14 cellular contexts compared by ENCODE assay signal in genomic region chr4:6845574-6845973, GRCh38.
DNase-seq lines count a peak whose midpoint lies in the region; ATAC-seq and TF ChIP-seq lines count a peak whose summit lies in the region.
"Had no signal": no experiment of that assay in that cellular context is flagged by ENCODE, and none has a peak within 500 bp of the region (broad histone marks: within the 10 kb centered on the region; RNA-seq: fewer than 3 reads in every experiment).

No MANE protein-coding gene starts in this region.

- POLR2A ChIA-PET in WTC11 (lab: Charles Lee): interaction anchor here (0.7 to 1.2 kb wide), 3 partner anchors 20 to 223 kb away, joined by 3 to 8 read pairs (median 3); partner anchors contain the start of gene GRPEL1
- POLR2A ChIA-PET in activated CD4-positive, alpha-beta T cell treated with anti-CD3 and anti-CD28 coated beads, Interleukin-2, amount 10 ng/mL, durations not matched to agents 7 days and 5 days (lab: Charles Lee): interaction anchor here (0.7 kb wide), 1 partner anchor 72 kb away, joined by 3 read pairs; no protein-coding TSS in a partner anchor

- H3K4me1 Mint-ChIP-seq in WTC11 (peaks cover 50% of the 10 kb centered on the region), nephron progenitor cell (peaks cover under 1% of the 10 kb centered on the region)
- H3K4me1 Mint-ChIP-seq in activated CD4-positive, alpha-beta T cell treated with anti-CD3 and anti-CD28 coated beads, Interleukin-2, amount 10 ng/mL, durations not matched to agents 7 days and 5 days: peaks cover 5% of the 10 kb centered on the region
- H3K4me1 Mint-ChIP-seq: B cell had no signal

- H3K4me3 Mint-ChIP-seq in WTC11 (no peak overlapping the region), nephron progenitor cell (no peak overlapping the region)
- no peak overlapping the region for H3K4me3 Mint-ChIP-seq in activated CD4-positive, alpha-beta T cell treated with anti-CD3 and anti-CD28 coated beads, Interleukin-2, amount 10 ng/mL, durations not matched to agents 7 days and 5 days
- H3K4me3 Mint-ChIP-seq: B cell; CD8-positive, alpha-beta T cell had no signal

- H3K36me3 Mint-ChIP-seq in WTC11: peaks cover 21% of the 10 kb centered on the region
- H3K36me3 Mint-ChIP-seq in nephron progenitor cell (ENCODE audit: low read depth): peaks cover 74% of the 10 kb centered on the region
- peaks cover 33% of the 10 kb centered on the region for H3K36me3 Mint-ChIP-seq in activated CD4-positive, alpha-beta T cell treated with anti-CD3 and anti-CD28 coated beads, Interleukin-2, amount 10 ng/mL, durations not matched to agents 7 days and 5 days (ENCODE audit: low read depth)

- no peak overlapping the region for H3K4me3 ChIP-seq in gastrocnemius medialis
- H3K4me3 ChIP-seq: BLaER1 treated with 17β-estradiol and CSF1 and Interleukin-3, amounts not matched to agents 10 nM and 100 nM had no signal

- H3K27ac ChIP-seq in gastrocnemius medialis: peak overlapping the region; percentile 55 to 71 (median 63)
- H3K27ac ChIP-seq: BLaER1 treated with 17β-estradiol and CSF1 and Interleukin-3, amounts not matched to agents 10 nM and 100 nM had no signal

- H3K4me1 ChIP-seq in gastrocnemius medialis: peaks cover 36 to 44% of the 10 kb centered on the region in 2 donors

- DNase-seq in WTC11 (ENCODE audit: low spot score) (no peak), nephron progenitor cell (no peak), gastrocnemius medialis (no peak), hepatic stellate cell (ENCODE audit: low spot score) (no peak), SHP77 (lab: John Stamatoyannopoulos, UW) (no peak)
- no peak for DNase-seq in activated CD4-positive, alpha-beta T cell treated with anti-CD3 and anti-CD28 coated beads, Interleukin-2, amount 10 ng/mL, durations not matched to agents 7 days and 5 days
- DNase-seq: Calu3; CD8-positive, alpha-beta T cell; DMS53; DND-41; EL; H9 had no signal

- H3K27ac Mint-ChIP-seq in WTC11: 0 out of 2 replicates have a peak overlapping the region, but pooled peaks have one; percentile 14
- peak overlapping the region; percentile 47 for H3K27ac Mint-ChIP-seq in nephron progenitor cell
- H3K27ac Mint-ChIP-seq in activated CD4-positive, alpha-beta T cell treated with anti-CD3 and anti-CD28 coated beads, Interleukin-2, amount 10 ng/mL, durations not matched to agents 7 days and 5 days: no peak overlapping the region
- H3K27ac Mint-ChIP-seq: B cell; CD8-positive, alpha-beta T cell had no signal

- intact Hi-C loops in gastrocnemius medialis (cut with DNase I; ENCODE audit: low total_unique reads): no loop called here

- in situ Hi-C loops in gastrocnemius medialis (cut with MboI; ENCODE audit: low sequenced_read_pairs in 4 of 4): no loop called here

- CTCF ChIA-PET in WTC11 (lab: Charles Lee): interaction anchor here (2.0 kb wide), 1 partner anchor 28 kb away, joined by 9 read pairs; no protein-coding TSS in a partner anchor
- CTCF ChIA-PET in activated CD4-positive, alpha-beta T cell treated with anti-CD3 and anti-CD28 coated beads, Interleukin-2, amount 10 ng/mL, durations not matched to agents 7 days and 5 days (lab: Charles Lee): interaction anchor here (0.8 to 1.7 kb wide), 2 partner anchors 17 to 28 kb away, joined by 3 to 4 read pairs; no protein-coding TSS in a partner anchor

- no peak for TF ChIP-seq CTCF in WTC11 (IDR thresholded peaks at IDR 0.05)
- TF ChIP-seq CTCF in nephron progenitor cell (IDR thresholded peaks at IDR 0.05): no peak
- TF ChIP-seq CTCF in gastrocnemius medialis (IDR thresholded peaks at IDR 0.05 in 4 of 5, conservative IDR thresholded peaks at IDR 0.05 in 1 of 5): no peak

- no peak for ATAC-seq in WTC11
- peak in 1 of 2 donors; percentile 51 for ATAC-seq in gastrocnemius medialis
- ATAC-seq: CD8-positive, alpha-beta T cell had no signal

- no peaks in the 10 kb centered on the region; the same call in 1 of the 2 replicates for H3K9me3 Mint-ChIP-seq in WTC11
- H3K9me3 Mint-ChIP-seq in nephron progenitor cell: peaks cover 4% of the 10 kb centered on the region
- peaks cover 8% of the 10 kb centered on the region for H3K9me3 Mint-ChIP-seq in activated CD4-positive, alpha-beta T cell treated with anti-CD3 and anti-CD28 coated beads, Interleukin-2, amount 10 ng/mL, durations not matched to agents 7 days and 5 days
- H3K9me3 Mint-ChIP-seq: CD8-positive, alpha-beta T cell; H9 had no signal

- no peak for TF ChIP-seq POLR2A in gastrocnemius medialis (IDR thresholded peaks at IDR 0.05)

- H3K36me3 ChIP-seq in gastrocnemius medialis: no peaks in the 10 kb centered on the region

- no peaks in the 10 kb centered on the region for H3K27me3 Mint-ChIP-seq in WTC11 (ENCODE audit: low read depth)
- peaks cover under 1% of the 10 kb centered on the region for H3K27me3 Mint-ChIP-seq in nephron progenitor cell (ENCODE audit: low read depth, poor library complexity)
- H3K27me3 Mint-ChIP-seq in activated CD4-positive, alpha-beta T cell treated with anti-CD3 and anti-CD28 coated beads, Interleukin-2, amount 10 ng/mL, durations not matched to agents 7 days and 5 days: no peaks in the 10 kb centered on the region
- H3K27me3 Mint-ChIP-seq: B cell had no signal

- H3K27me3 ChIP-seq in gastrocnemius medialis: no peaks in the 10 kb centered on the region
- H3K27me3 ChIP-seq: BLaER1 treated with 17β-estradiol and CSF1 and Interleukin-3, amounts not matched to agents 10 nM and 100 nM had no signal

- no peaks in the 10 kb centered on the region for H3K9me3 ChIP-seq in gastrocnemius medialis

TF ChIP-seq in WTC11, 78 proteins besides CTCF, POLR2A, EP300 and RAD21 (continues in another document):
- TF ChIP-seq SP1 (CRISPR knock-in tag; conservative IDR thresholded peaks at IDR 0.05): no peak
- no peak for TF ChIP-seq KAT7 (CRISPR knock-in tag; IDR thresholded peaks at IDR 0.05; ENCODE audit: borderline replicate concordance)
- TF ChIP-seq TEAD4 (CRISPR knock-in tag; IDR thresholded peaks at IDR 0.05): no peak
- no peak for TF ChIP-seq HMGXB4 (CRISPR knock-in tag; IDR thresholded peaks at IDR 0.05)
- no peak for TF ChIP-seq ZNF232 (CRISPR knock-in tag; IDR thresholded peaks at IDR 0.05)
- no peak for TF ChIP-seq NR3C1 (CRISPR knock-in tag; conservative IDR thresholded peaks at IDR 0.05; ENCODE audit: low read depth)
- no peak for TF ChIP-seq NFATC4 (CRISPR knock-in tag; IDR thresholded peaks at IDR 0.05)
- no peak for TF ChIP-seq ERG (CRISPR knock-in tag; IDR thresholded peaks at IDR 0.05)
- TF ChIP-seq, protein P1, sequence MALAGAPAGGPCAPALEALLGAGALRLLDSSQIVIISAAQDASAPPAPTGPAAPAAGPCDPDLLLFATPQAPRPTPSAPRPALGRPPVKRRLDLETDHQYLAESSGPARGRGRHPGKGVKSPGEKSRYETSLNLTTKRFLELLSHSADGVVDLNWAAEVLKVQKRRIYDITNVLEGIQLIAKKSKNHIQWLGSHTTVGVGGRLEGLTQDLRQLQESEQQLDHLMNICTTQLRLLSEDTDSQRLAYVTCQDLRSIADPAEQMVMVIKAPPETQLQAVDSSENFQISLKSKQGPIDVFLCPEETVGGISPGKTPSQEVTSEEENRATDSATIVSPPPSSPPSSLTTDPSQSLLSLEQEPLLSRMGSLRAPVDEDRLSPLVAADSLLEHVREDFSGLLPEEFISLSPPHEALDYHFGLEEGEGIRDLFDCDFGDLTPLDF (CRISPR knock-in tag; IDR thresholded peaks at IDR 0.05): no peak
- TF ChIP-seq ATF3 (CRISPR knock-in tag; conservative IDR thresholded peaks at IDR 0.05): no peak
- no peak for TF ChIP-seq PREB (CRISPR knock-in tag; IDR thresholded peaks at IDR 0.05; ENCODE audit: borderline replicate concordance)
- TF ChIP-seq ZNF121 (CRISPR knock-in tag; IDR thresholded peaks at IDR 0.05): no peak
